ENCODE assay signal across 22 cellular contexts in genomic region chr17:68561319-68561718, GRCh38. TPM values are rescaled to one million over a fixed set of nuclear protein-coding genes. Genes with fewer than 3 reads are reported as not detected.
"Had no signal": no experiment of that assay in that cellular context is flagged by ENCODE, and none has a peak within 500 bp of the region (broad histone marks: within the 10 kb centered on the region; RNA-seq: fewer than 3 reads in every experiment).

No MANE protein-coding gene starts in this region.

- DNase-seq: IMR-90, Karpas-422, KG1, MG63, NCI-H1092, NCI-H1436, NCI-H187, NCI-H2029, NCI-H2081 treated with DMSO at 0.1 percent for 48 hours, NCI-H2171, NCI-H226, NCI-H446, NCI-H510A, NCI-H524 treated with DMSO at 0.1 percent for 48 hours, NCI-H69, NCI-H774, PC-3, SHP77, SK-N-SH had no signal

- ATAC-seq: Panc1, PC-3 had no signal

- H3K36me3 ChIP-seq: MG63 had no signal

- H3K9me3 ChIP-seq: MG63, SK-N-SH had no signal

- H3K27me3 ChIP-seq: MG63 had no signal

- H3K4me3 ChIP-seq: MG63 had no signal

RNA-seq across cellular contexts. Expression of gene FAM20A, which starts 39.8 kb away (rescaled TPM):
- total RNA-seq: HT-29, IMR-90, SK-MEL-5 had no signal
